Comparison of ENCODE assay signal across 21 cellular contexts in the genomic region with DNA sequence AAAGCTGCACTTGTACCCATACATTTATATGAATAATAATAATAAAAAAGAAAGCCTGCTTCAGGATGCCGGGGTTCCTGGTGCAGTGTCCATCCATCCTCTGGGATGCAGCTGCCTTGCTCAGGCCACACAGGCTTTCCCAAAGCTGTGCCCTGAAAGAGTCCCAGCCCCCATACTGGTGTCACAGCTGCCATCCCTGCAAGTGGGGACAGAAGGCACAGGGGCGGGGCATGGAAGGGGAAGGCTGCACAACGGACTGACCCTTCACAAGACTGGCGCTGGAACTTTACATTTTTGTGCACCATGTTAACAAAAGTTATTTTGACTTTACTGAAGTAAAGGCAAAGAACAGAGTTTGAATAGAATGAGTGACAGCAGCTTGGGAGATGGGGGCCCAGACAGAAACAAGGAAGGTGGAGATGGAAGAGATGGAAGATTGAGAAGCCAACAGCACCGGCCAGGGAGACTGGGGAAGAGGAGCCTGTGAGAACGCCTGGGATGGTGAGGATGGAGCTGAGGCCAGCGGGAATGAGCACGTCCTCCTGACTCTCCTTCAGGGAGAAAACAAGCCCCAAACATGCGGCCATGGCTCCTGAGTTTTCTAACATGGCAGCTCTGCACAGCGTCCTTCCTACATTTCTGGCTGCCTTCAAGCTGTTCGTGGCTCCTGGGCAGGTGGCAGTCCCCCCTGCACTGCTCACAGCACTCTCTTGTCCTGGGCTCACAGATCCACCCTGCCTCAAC.
DNase-seq lines count a peak whose midpoint lies in the region; ATAC-seq, FAIRE-seq and TF ChIP-seq lines count a peak whose summit lies in the region.
"Had no signal": no experiment of that assay in that cellular context is flagged by ENCODE, and none has a peak within 500 bp of the region (broad histone marks: within the 10 kb centered on the region; RNA-seq: fewer than 3 reads in every experiment).

No MANE protein-coding gene starts in this region.

- H3K36me3 ChIP-seq in H1 (ENCODE audit: control insufficient read depth in 2 of 4, insufficient read depth in 4 of 4, low read length in 3 of 4) (no peaks in the 10 kb centered on the region), GM23338 (ENCODE audit: insufficient read depth) (no peaks in the 10 kb centered on the region)
- H3K36me3 ChIP-seq: BLaER1 treated with 17β-estradiol and CSF1 and Interleukin-3, amounts not matched to agents 10 nM and 100 nM; prostate gland had no signal

- H3K56ac ChIP-seq in H1 (replicated peaks; ENCODE audit: insufficient read length, low read depth, low read length): no peak overlapping the region

- POLR2A ChIA-PET in H1 (lab: Charles Lee; ENCODE audit: partially characterized antibody): interaction anchor here (1.6 kb wide), 1 partner anchor 28 kb away, joined by 3 read pairs; no protein-coding TSS in a partner anchor

- H4K91ac ChIP-seq in H1 (replicated peaks; ENCODE audit: insufficient read length, low read length): no peak overlapping the region

- no peak overlapping the region for H3K9ac ChIP-seq in H1 (replicated peaks in 1 of 4; ENCODE audit: extremely low read depth in 1 of 4, low read depth in 3 of 4, low read length in 3 of 4)
- H3K9ac ChIP-seq: BLaER1 treated with 17β-estradiol and CSF1 and Interleukin-3, amounts not matched to agents 10 nM and 100 nM had no signal

- H3K79me1 ChIP-seq in H1 (ENCODE audit: low read depth, low read length): no peaks in the 10 kb centered on the region

- H3K4ac ChIP-seq in H1 (replicated peaks; ENCODE audit: insufficient read length, low read depth, low read length): no peak overlapping the region

- no peak overlapping the region for H3K18ac ChIP-seq in H1 (ENCODE audit: extremely low read depth, low read length)

- FAIRE-seq in H1 (lab: Jason Lieb, UNC): no peak
- FAIRE-seq: GM18507 had no signal

- H3K4me3 Mint-ChIP-seq in nephron (peak overlapping the region in 2 of 3 experiments; percentile 1 to 10), type B pancreatic cell (peak overlapping the region; percentile 32), GM23338 (no peak overlapping the region)
- H3K4me3 Mint-ChIP-seq in natural killer cell treated with Interleukin-12 subunit alpha and Interleukin-12 subunit beta and Interleukin-15 and Interleukin-18, amount 100 ng/mL, for 72 hours: no peak overlapping the region
- H3K4me3 Mint-ChIP-seq: activated CD8-positive, alpha-beta T cell treated with anti-CD3 and anti-CD28 coated beads for 36 hours; activated T-cell treated with anti-CD3 and anti-CD28 coated beads, Interleukin-2, amount 50 U/mL, for 72 hours; naive thymus-derived CD8-positive, alpha-beta T cell; T-cell had no signal

- ATAC-seq in natural killer cell treated with Interleukin-12 subunit alpha and Interleukin-12 subunit beta and Interleukin-15 and Interleukin-18, amount 100 ng/mL, for 72 hours: no peak
- no peak for ATAC-seq in GM23338
- ATAC-seq: activated CD8-positive, alpha-beta T cell treated with anti-CD3 and anti-CD28 coated beads for 36 hours; activated T-cell treated with anti-CD3 and anti-CD28 coated beads, Interleukin-2, amount 50 U/mL, for 72 hours; naive thymus-derived CD8-positive, alpha-beta T cell; T-cell had no signal

- no peak for TF ChIP-seq POLR2A in H1 (IDR thresholded peaks at IDR 0.05; ENCODE audit: control extremely low read depth in 1 of 2, low read depth in 2 of 2, low read length in 2 of 2)

- DNase-seq in NCI-H82 (lab: John Stamatoyannopoulos, UW) (peak; percentile 43), NCI-H82 treated with DMSO at 0.1 percent for 48 hours (lab: John Stamatoyannopoulos, UW; ENCODE audit: unreplicated experiment) (no peak), H1 (ENCODE audit: low read depth in 1 of 2, low spot score in 2 of 2) (no peak), type B pancreatic cell (ENCODE audit: extremely low spot score, unreplicated experiment) (no peak), activated gamma-delta T cell (lab: John Stamatoyannopoulos, UW) (no peak), GM23338 (ENCODE audit: low spot score) (no peak)
- no peak for DNase-seq in natural killer cell treated with Interleukin-12 subunit alpha and Interleukin-12 subunit beta and Interleukin-15 and Interleukin-18, amount 100 ng/mL, for 72 hours (ENCODE audit: low spot score)
- DNase-seq: activated CD8-positive, alpha-beta T cell treated with anti-CD3 and anti-CD28 coated beads for 36 hours; activated T-cell treated with anti-CD3 and anti-CD28 coated beads, Interleukin-2, amount 50 U/mL, for 72 hours; MV-4-11; NCI-H2029 treated with DMSO at 0.1 percent for 48 hours; NCI-H510A treated with DMSO at 0.1 percent for 48 hours; substantia nigra; T-cell had no signal

- H3K4me1 ChIP-seq in H1 (replicated peaks in 1 of 4; ENCODE audit: control insufficient read depth in 3 of 4, insufficient read depth in 4 of 4, low read length in 3 of 4) (no peaks in the 10 kb centered on the region), GM23338 (ENCODE audit: insufficient read depth) (no peaks in the 10 kb centered on the region)

- H3K27me3 Mint-ChIP-seq in nephron (ENCODE audit: low read depth) (peaks cover 14% of the 10 kb centered on the region), type B pancreatic cell (peaks cover 5% of the 10 kb centered on the region), GM23338 (ENCODE audit: insufficient read depth, low read depth, poor library complexity) (peaks cover 6% of the 10 kb centered on the region)
- peaks cover 4 to 5% of the 10 kb centered on the region in 2 donors for H3K27me3 Mint-ChIP-seq in natural killer cell treated with Interleukin-12 subunit alpha and Interleukin-12 subunit beta and Interleukin-15 and Interleukin-18, amount 100 ng/mL, for 72 hours
- H3K27me3 Mint-ChIP-seq: activated CD8-positive, alpha-beta T cell treated with anti-CD3 and anti-CD28 coated beads for 36 hours had no signal

- H3K14ac ChIP-seq in H1 (ENCODE audit: insufficient read length): no peak overlapping the region

- WGBS in H1 (ENCODE audit: extremely low coverage in 1 of 2, insufficient coverage in 1 of 2, insufficient read length in 1 of 2, insufficient replicate concordance in 2 of 2, low coverage in 1 of 2, low lambda C conversion rate in 2 of 2, missing lambda C conversion rate in 1 of 2), 2 experiments: 86% methylated on average over 11 of the region's 11 CpGs; no CpG with 5 or more reads in 1 of the 2 experiments

- H2BK15ac ChIP-seq in H1 (ENCODE audit: low read length): no peak overlapping the region

- no peaks in the 10 kb centered on the region for H3K9me2 ChIP-seq in GM23338 (ENCODE audit: insufficient read depth)

- no peaks in the 10 kb centered on the region for H3K23me2 ChIP-seq in H1 (ENCODE audit: low read depth, low read length)

- no peaks in the 10 kb centered on the region for H3K9me3 Mint-ChIP-seq in nephron
- no peaks in the 10 kb centered on the region for H3K9me3 Mint-ChIP-seq in type B pancreatic cell
- no peaks in the 10 kb centered on the region for H3K9me3 Mint-ChIP-seq in natural killer cell treated with Interleukin-12 subunit alpha and Interleukin-12 subunit beta and Interleukin-15 and Interleukin-18, amount 100 ng/mL, for 72 hours
- no peaks in the 10 kb centered on the region; the same call in 2 of the 3 replicates for H3K9me3 Mint-ChIP-seq in GM23338
- H3K9me3 Mint-ChIP-seq: activated CD8-positive, alpha-beta T cell treated with anti-CD3 and anti-CD28 coated beads for 36 hours; activated T-cell treated with anti-CD3 and anti-CD28 coated beads, Interleukin-2, amount 50 U/mL, for 72 hours; naive thymus-derived CD8-positive, alpha-beta T cell; T-cell had no signal

- no peak overlapping the region for H3K23ac ChIP-seq in H1 (ENCODE audit: insufficient read length)

- no peak overlapping the region for H2BK120ac ChIP-seq in H1 (replicated peaks; ENCODE audit: low read depth, low read length)

- peak overlapping the region; percentile 43; the same call in 1 of the 2 replicates for H2AFZ ChIP-seq in H1 (ENCODE audit: low read length)
- H2AFZ ChIP-seq in GM23338: no peak overlapping the region

- H3K27ac ChIP-seq in H1 (ENCODE audit: low read depth, low read length): no peak overlapping the region
- no peak overlapping the region for H3K27ac ChIP-seq in GM23338 (ENCODE audit: low read depth)
- H3K27ac ChIP-seq: 22Rv1; BLaER1 treated with 17β-estradiol and CSF1 and Interleukin-3, amounts not matched to agents 10 nM and 100 nM; prostate gland; VCaP had no signal

- H3K4me2 ChIP-seq in H1 (ENCODE audit: insufficient read depth in 1 of 2, low read depth in 2 of 2, low read length in 2 of 2): no peak overlapping the region
- H3K4me2 ChIP-seq in GM23338: no peak overlapping the region

- TF ChIP-seq EP300 in H1 (IDR thresholded peaks at IDR 0.05; ENCODE audit: borderline replicate concordance in 1 of 2, low read depth in 2 of 2, low read length in 2 of 2): no peak

- H3K27ac Mint-ChIP-seq in nephron (peak overlapping the region in 2 of 3 experiments; percentile 61 to 69), type B pancreatic cell (peak overlapping the region; percentile 90), GM23338 (no peak overlapping the region)
- no peak overlapping the region for H3K27ac Mint-ChIP-seq in natural killer cell treated with Interleukin-12 subunit alpha and Interleukin-12 subunit beta and Interleukin-15 and Interleukin-18, amount 100 ng/mL, for 72 hours
- H3K27ac Mint-ChIP-seq: activated CD8-positive, alpha-beta T cell treated with anti-CD3 and anti-CD28 coated beads for 36 hours; activated T-cell treated with anti-CD3 and anti-CD28 coated beads, Interleukin-2, amount 50 U/mL, for 72 hours; T-cell had no signal

- no peaks in the 10 kb centered on the region for H3F3A ChIP-seq in GM23338 (replicated peaks; ENCODE audit: low read depth)

- H2BK5ac ChIP-seq in H1 (ENCODE audit: low read depth, low read length): 0 out of 2 replicates have a peak overlapping the region, but pooled peaks have one; percentile 9

- H3K4me3 ChIP-seq in H1 (ENCODE audit: extremely low read depth in 1 of 4, insufficient read depth in 2 of 4, low read depth in 3 of 4, low read length in 4 of 4) (no peak overlapping the region), GM23338 (no peak overlapping the region)
- H3K4me3 ChIP-seq: BLaER1 treated with 17β-estradiol and CSF1 and Interleukin-3, amounts not matched to agents 10 nM and 100 nM; prostate gland had no signal

- H3K27me3 ChIP-seq in H1 (replicated peaks in 1 of 4; ENCODE audit: control insufficient read depth in 3 of 4, extremely low read depth in 1 of 4, insufficient read depth in 3 of 4, low read length in 3 of 4) (no peaks in the 10 kb centered on the region), GM23338 (ENCODE audit: insufficient read depth) (no peaks in the 10 kb centered on the region)

- H2BK20ac ChIP-seq in H1 (ENCODE audit: low read length): no peak overlapping the region

- no peak overlapping the region for H4K8ac ChIP-seq in H1 (ENCODE audit: extremely low read depth, insufficient read depth, low read length)

- no peaks in the 10 kb centered on the region for H3K9me3 ChIP-seq in H1 (ENCODE audit: insufficient read depth in 2 of 2, low read depth in 1 of 2, low read length in 1 of 2)
- H3K9me3 ChIP-seq: BLaER1 treated with 17β-estradiol and CSF1 and Interleukin-3, amounts not matched to agents 10 nM and 100 nM; prostate gland had no signal

- CTCF ChIA-PET in H1 (lab: Charles Lee; ENCODE audit: partially characterized antibody): interaction anchor here (1.0 to 5.8 kb wide), 13 partner anchors 9 to 214 kb away, joined by 3 to 35 read pairs (median 7); no protein-coding TSS in a partner anchor

- peaks cover 70% of the 10 kb centered on the region for H3K4me1 Mint-ChIP-seq in nephron
- peaks cover 39% of the 10 kb centered on the region for H3K4me1 Mint-ChIP-seq in type B pancreatic cell (ENCODE audit: unreplicated experiment)
- H3K4me1 Mint-ChIP-seq in natural killer cell treated with Interleukin-12 subunit alpha and Interleukin-12 subunit beta and Interleukin-15 and Interleukin-18, amount 100 ng/mL, for 72 hours (ENCODE audit: low read depth in 2 of 2): no peaks in the 10 kb centered on the region
- H3K4me1 Mint-ChIP-seq in GM23338: peaks cover 11% of the 10 kb centered on the region

- TF ChIP-seq CTCF in H1 (IDR thresholded peaks at IDR 0.05; ENCODE audit: control extremely low read depth in 1 of 3, insufficient read depth in 1 of 3, low read depth in 1 of 3, low read length in 3 of 3): no peak
- no peak for TF ChIP-seq CTCF in nephron (IDR thresholded peaks at IDR 0.05; ENCODE audit: unreplicated experiment in 3 of 3)
- TF ChIP-seq CTCF in type B pancreatic cell (conservative IDR thresholded peaks at IDR 0.05): no peak
- no peak for TF ChIP-seq CTCF in GM23338 (conservative IDR thresholded peaks at IDR 0.05; ENCODE audit: low read depth in 2 of 2)

- TF ChIP-seq RAD21 in H1 (IDR thresholded peaks at IDR 0.05 in 1 of 2, conservative IDR thresholded peaks at IDR 0.05 in 1 of 2; ENCODE audit: low read depth in 2 of 2, low read length in 2 of 2): no peak

- H2AK5ac ChIP-seq in H1 (ENCODE audit: low read depth, low read length): no peak overlapping the region

- no peak overlapping the region for H2BK12ac ChIP-seq in H1 (ENCODE audit: low read depth, low read length)

- H4K20me1 ChIP-seq in H1 (replicated peaks in 1 of 2; ENCODE audit: control insufficient read depth in 1 of 2, insufficient read depth in 2 of 2, low read length in 2 of 2): no peaks in the 10 kb centered on the region
- H4K20me1 ChIP-seq in GM23338 (replicated peaks; ENCODE audit: insufficient read depth): no peaks in the 10 kb centered on the region
- H4K20me1 ChIP-seq: BLaER1 treated with 17β-estradiol and CSF1 and Interleukin-3, amounts not matched to agents 10 nM and 100 nM had no signal

- H4K5ac ChIP-seq in H1 (ENCODE audit: insufficient read length, low read depth, low read length): no peak overlapping the region

- H3K79me2 ChIP-seq in H1 (ENCODE audit: control insufficient read depth in 1 of 2, insufficient read depth in 2 of 2, low read length in 2 of 2) (no peaks in the 10 kb centered on the region), GM23338 (replicated peaks; ENCODE audit: insufficient read depth) (no peaks in the 10 kb centered on the region)

- no peaks in the 10 kb centered on the region for H3K36me3 Mint-ChIP-seq in nephron (ENCODE audit: low read depth)
- no peaks in the 10 kb centered on the region for H3K36me3 Mint-ChIP-seq in type B pancreatic cell
- H3K36me3 Mint-ChIP-seq in natural killer cell treated with Interleukin-12 subunit alpha and Interleukin-12 subunit beta and Interleukin-15 and Interleukin-18, amount 100 ng/mL, for 72 hours: no peaks in the 10 kb centered on the region
- H3K36me3 Mint-ChIP-seq in GM23338 (ENCODE audit: low read depth): no peaks in the 10 kb centered on the region
- H3K36me3 Mint-ChIP-seq: naive thymus-derived CD8-positive, alpha-beta T cell; T-cell had no signal

Comparison
In these comparisons a context has a peak if more than half of its experiments do, and no peak if none do; other contexts are left out.
1. H3K27ac Mint-ChIP-seq: peak in nephron (2 of 3) and type B pancreatic cell (single experiment); none in natural killer cell treated with Interleukin-12 subunit alpha and Interleukin-12 subunit beta and Interleukin-15 and Interleukin-18, amount 100 ng/mL, for 72 hours (0 of 2) and GM23338 (single experiment).
2. H3K4me3 Mint-ChIP-seq: peak in nephron (2 of 3) and type B pancreatic cell (single experiment); none in natural killer cell treated with Interleukin-12 subunit alpha and Interleukin-12 subunit beta and Interleukin-15 and Interleukin-18, amount 100 ng/mL, for 72 hours (single experiment) and GM23338 (single experiment).